Comparison of ENCODE assay signal across 1 cellular context in the genomic region with DNA sequence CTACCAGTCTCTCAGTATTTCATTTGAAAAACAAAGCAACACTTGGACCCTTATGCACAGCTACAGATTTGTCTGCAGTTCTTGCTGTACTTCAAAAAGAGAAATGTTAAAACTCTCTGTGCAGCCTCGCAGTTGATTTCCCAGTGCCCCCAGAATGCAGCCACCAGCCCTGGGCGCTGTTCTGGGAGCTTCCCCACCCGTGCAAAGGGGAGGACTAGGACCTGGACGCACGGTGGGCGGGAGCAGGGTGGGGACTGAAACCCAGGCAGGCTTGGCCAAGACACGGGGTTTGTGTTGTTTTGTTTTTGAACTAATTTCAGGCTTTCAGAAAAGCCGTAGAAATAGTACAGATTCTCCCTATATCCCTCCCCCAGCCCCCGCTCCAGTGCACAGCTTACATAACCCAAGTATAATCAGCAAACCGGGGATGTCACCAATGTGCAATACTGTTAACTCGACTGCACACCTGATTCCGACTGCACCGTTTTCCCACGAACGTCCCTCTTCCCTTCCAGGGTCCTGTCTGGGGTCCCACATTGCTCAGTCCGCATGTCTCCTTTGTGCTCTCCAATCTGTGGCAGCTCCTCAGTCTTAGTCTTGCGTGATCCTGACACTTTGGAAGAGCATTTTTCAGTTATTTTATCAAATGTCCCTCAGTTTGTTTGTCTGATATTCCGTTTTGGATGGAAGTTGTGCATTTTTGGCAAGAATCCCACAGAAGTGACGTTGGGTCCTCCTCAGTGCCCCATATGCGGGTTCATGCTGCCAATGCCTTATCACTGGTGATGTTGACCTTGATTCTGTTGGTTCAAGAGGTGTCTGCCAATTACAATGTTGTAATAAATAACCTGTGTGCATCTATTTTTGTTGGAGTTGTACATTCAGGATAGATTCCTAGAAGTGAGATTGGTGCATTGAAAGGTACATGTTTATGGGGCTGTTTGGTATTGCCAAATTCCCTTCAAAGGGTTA.
TF ChIP-seq lines count a peak whose summit lies in the region.

No MANE protein-coding gene starts in this region.

TF ChIP-seq in HepG2, 621 proteins besides CTCF, POLR2A, EP300 and RAD21:
- TF ChIP-seq ASH2L (IDR thresholded peaks at IDR 0.05; ENCODE audit: insufficient read length, low read depth, low read length) (no peak), ZNF720 (CRISPR knock-in tag; IDR thresholded peaks at IDR 0.05) (no peak), SRSF1 (optimal IDR thresholded peaks at IDR 0.05; ENCODE audit: low read depth, low read length) (no peak), RFX5 (IDR thresholded peaks at IDR 0.05; ENCODE audit: low read depth, low read length) (no peak), PITX1 (CRISPR knock-in tag; IDR thresholded peaks at IDR 0.05) (no peak), ZNF251 (CRISPR knock-in tag; IDR thresholded peaks at IDR 0.05) (no peak), ZBTB7B (CRISPR knock-in tag; IDR thresholded peaks at IDR 0.05) (no peak), ZNF354B (CRISPR knock-in tag; IDR thresholded peaks at IDR 0.05) (no peak), ZNF510 (CRISPR knock-in tag; IDR thresholded peaks at IDR 0.05; ENCODE audit: low read depth) (no peak)
- TF ChIP-seq, protein P1, sequence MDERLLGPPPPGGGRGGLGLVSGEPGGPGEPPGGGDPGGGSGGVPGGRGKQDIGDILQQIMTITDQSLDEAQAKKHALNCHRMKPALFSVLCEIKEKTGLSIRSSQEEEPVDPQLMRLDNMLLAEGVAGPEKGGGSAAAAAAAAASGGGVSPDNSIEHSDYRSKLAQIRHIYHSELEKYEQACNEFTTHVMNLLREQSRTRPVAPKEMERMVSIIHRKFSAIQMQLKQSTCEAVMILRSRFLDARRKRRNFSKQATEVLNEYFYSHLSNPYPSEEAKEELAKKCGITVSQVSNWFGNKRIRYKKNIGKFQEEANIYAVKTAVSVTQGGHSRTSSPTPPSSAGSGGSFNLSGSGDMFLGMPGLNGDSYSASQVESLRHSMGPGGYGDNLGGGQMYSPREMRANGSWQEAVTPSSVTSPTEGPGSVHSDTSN (CRISPR knock-in tag; IDR thresholded peaks at IDR 0.05): no peak
- TF ChIP-seq, protein P2, sequence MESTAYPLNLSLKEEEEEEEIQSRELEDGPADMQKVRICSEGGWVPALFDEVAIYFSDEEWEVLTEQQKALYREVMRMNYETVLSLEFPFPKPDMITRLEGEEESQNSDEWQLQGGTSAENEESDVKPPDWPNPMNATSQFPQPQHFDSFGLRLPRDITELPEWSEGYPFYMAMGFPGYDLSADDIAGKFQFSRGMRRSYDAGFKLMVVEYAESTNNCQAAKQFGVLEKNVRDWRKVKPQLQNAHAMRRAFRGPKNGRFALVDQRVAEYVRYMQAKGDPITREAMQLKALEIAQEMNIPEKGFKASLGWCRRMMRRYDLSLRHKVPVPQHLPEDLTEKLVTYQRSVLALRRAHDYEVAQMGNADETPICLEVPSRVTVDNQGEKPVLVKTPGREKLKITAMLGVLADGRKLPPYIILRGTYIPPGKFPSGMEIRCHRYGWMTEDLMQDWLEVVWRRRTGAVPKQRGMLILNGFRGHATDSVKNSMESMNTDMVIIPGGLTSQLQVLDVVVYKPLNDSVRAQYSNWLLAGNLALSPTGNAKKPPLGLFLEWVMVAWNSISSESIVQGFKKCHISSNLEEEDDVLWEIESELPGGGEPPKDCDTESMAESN (CRISPR knock-in tag; conservative IDR thresholded peaks at IDR 0.05): no peak
- TF ChIP-seq, protein P3, sequence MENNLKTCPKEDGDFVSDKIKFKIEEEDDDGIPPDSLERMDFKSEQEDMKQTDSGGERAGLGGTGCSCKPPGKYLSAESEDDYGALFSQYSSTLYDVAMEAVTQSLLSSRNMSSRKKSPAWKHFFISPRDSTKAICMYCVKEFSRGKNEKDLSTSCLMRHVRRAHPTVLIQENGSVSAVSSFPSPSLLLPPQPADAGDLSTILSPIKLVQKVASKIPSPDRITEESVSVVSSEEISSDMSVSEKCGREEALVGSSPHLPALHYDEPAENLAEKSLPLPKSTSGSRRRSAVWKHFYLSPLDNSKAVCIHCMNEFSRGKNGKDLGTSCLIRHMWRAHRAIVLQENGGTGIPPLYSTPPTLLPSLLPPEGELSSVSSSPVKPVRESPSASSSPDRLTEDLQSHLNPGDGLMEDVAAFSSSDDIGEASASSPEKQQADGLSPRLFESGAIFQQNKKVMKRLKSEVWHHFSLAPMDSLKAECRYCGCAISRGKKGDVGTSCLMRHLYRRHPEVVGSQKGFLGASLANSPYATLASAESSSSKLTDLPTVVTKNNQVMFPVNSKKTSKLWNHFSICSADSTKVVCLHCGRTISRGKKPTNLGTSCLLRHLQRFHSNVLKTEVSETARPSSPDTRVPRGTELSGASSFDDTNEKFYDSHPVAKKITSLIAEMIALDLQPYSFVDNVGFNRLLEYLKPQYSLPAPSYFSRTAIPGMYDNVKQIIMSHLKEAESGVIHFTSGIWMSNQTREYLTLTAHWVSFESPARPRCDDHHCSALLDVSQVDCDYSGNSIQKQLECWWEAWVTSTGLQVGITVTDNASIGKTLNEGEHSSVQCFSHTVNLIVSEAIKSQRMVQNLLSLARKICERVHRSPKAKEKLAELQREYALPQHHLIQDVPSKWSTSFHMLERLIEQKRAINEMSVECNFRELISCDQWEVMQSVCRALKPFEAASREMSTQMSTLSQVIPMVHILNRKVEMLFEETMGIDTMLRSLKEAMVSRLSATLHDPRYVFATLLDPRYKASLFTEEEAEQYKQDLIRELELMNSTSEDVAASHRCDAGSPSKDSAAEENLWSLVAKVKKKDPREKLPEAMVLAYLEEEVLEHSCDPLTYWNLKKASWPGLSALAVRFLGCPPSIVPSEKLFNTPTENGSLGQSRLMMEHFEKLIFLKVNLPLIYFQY (CRISPR knock-in tag; IDR thresholded peaks at IDR 0.05; ENCODE audit: borderline replicate concordance): no peak
- TF ChIP-seq, protein P4, sequence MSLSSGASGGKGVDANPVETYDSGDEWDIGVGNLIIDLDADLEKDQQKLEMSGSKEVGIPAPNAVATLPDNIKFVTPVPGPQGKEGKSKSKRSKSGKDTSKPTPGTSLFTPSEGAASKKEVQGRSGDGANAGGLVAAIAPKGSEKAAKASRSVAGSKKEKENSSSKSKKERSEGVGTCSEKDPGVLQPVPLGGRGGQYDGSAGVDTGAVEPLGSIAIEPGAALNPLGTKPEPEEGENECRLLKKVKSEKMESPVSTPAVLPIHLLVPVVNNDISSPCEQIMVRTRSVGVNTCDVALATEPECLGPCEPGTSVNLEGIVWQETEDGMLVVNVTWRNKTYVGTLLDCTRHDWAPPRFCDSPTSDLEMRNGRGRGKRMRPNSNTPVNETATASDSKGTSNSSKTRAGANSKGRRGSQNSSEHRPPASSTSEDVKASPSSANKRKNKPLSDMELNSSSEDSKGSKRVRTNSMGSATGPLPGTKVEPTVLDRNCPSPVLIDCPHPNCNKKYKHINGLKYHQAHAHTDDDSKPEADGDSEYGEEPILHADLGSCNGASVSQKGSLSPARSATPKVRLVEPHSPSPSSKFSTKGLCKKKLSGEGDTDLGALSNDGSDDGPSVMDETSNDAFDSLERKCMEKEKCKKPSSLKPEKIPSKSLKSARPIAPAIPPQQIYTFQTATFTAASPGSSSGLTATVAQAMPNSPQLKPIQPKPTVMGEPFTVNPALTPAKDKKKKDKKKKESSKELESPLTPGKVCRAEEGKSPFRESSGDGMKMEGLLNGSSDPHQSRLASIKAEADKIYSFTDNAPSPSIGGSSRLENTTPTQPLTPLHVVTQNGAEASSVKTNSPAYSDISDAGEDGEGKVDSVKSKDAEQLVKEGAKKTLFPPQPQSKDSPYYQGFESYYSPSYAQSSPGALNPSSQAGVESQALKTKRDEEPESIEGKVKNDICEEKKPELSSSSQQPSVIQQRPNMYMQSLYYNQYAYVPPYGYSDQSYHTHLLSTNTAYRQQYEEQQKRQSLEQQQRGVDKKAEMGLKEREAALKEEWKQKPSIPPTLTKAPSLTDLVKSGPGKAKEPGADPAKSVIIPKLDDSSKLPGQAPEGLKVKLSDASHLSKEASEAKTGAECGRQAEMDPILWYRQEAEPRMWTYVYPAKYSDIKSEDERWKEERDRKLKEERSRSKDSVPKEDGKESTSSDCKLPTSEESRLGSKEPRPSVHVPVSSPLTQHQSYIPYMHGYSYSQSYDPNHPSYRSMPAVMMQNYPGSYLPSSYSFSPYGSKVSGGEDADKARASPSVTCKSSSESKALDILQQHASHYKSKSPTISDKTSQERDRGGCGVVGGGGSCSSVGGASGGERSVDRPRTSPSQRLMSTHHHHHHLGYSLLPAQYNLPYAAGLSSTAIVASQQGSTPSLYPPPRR (CRISPR knock-in tag; IDR thresholded peaks at IDR 0.05; ENCODE audit: borderline replicate concordance): no peak
- TF ChIP-seq, protein P5, sequence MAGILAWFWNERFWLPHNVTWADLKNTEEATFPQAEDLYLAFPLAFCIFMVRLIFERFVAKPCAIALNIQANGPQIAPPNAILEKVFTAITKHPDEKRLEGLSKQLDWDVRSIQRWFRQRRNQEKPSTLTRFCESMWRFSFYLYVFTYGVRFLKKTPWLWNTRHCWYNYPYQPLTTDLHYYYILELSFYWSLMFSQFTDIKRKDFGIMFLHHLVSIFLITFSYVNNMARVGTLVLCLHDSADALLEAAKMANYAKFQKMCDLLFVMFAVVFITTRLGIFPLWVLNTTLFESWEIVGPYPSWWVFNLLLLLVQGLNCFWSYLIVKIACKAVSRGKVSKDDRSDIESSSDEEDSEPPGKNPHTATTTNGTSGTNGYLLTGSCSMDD (CRISPR knock-in tag; IDR thresholded peaks at IDR 0.05): no peak
